Comparison of ENCODE assay signal across 29 cellular contexts in genomic region chr5:113170707-113171106, GRCh38.
DNase-seq lines count a peak whose midpoint lies in the region; ATAC-seq and TF ChIP-seq lines count a peak whose summit lies in the region.
"Had no signal": no experiment of that assay in that cellular context is flagged by ENCODE, and none has a peak within 500 bp of the region (broad histone marks: within the 10 kb centered on the region; RNA-seq: fewer than 3 reads in every experiment).

No MANE protein-coding gene starts in this region.

- DNase-seq in BE2C (peak; percentile 34), DMS 273 treated with DMSO at 0.1 percent for 48 hours (lab: John Stamatoyannopoulos, UW) (peak; percentile 94), NCI-H69 (lab: John Stamatoyannopoulos, UW) (peak; percentile 95), inferior parietal cortex (ENCODE audit: extremely low spot score) (peak; percentile 18), T-helper 9 cell (no peak)
- no peak for DNase-seq in stimulated activated CD4-positive, alpha-beta T cell treated with anti-CD3 and anti-CD28 coated beads, Interleukin-4, amount 100 ng/mL, for 1 hour
- DNase-seq: activated CD4-positive, alpha-beta T cell treated with anti-CD3 and anti-CD28 coated beads, Interleukin-2, amount 50 U/mL, for 48 hours; activated CD4-positive, CD25-positive, alpha-beta regulatory T cell treated with anti-CD3 and anti-CD28 coated beads, Interleukin-2, amount 50 U/mL, for 72 hours; activated naive CD4-positive, alpha-beta T cell; activated naive CD8-positive, alpha-beta T cell treated with anti-CD3 and anti-CD28 coated beads, Interleukin-2, amount 50 U/mL, for 24 hours; activated T-cell treated with anti-CD3 and anti-CD28 coated beads, Interleukin-2, amount 50 U/mL, for 72 hours; C1 segment of cervical spinal cord; Caco-2; caudate nucleus; effector CD8-positive, alpha-beta T cell; MM.1S; mucosa of descending colon; natural killer cell; NCI-H1417 treated with DMSO at 0.1 percent for 48 hours; NCI-H510A; nucleus accumbens; PC-9; stimulated activated CD4-positive, alpha-beta T cell treated with anti-CD3 and anti-CD28 coated beads, Interleukin-15, amount 100 ng/mL, for 24 hours; T-helper 2 cell; trophoblast cell had no signal

- TF ChIP-seq CTCF in BE2C (IDR thresholded peaks at IDR 0.05; ENCODE audit: low read depth, low read length), result no peak

- peaks cover 8% of the 10 kb centered on the region for H3K36me3 ChIP-seq in BE2C

- ATAC-seq in HG03342 (IDR thresholded peaks at IDR 0.05; ENCODE audit: unreplicated experiment), result no peak
- ATAC-seq: activated naive CD8-positive, alpha-beta T cell treated with anti-CD3 and anti-CD28 coated beads, Interleukin-2, amount 50 U/mL, for 24 hours; activated T-cell treated with anti-CD3 and anti-CD28 coated beads, Interleukin-2, amount 50 U/mL, for 72 hours; mucosa of descending colon; natural killer cell; stimulated activated memory B cell treated with anti-CD40 and anti-IgM and Interleukin-4, amounts not matched to agents 10 μg/mL and 1 μg/mL and 100 μg/mL, for 72 hours had no signal

- no peaks in the 10 kb centered on the region for H3K9me3 ChIP-seq in BE2C
- H3K9me3 ChIP-seq: Caco-2, mucosa of descending colon had no signal

- H3K4me1 ChIP-seq in BE2C, result peaks cover 40% of the 10 kb centered on the region
- H3K4me1 ChIP-seq: Caco-2 had no signal

- H3K27me3 ChIP-seq in BE2C, result no peaks in the 10 kb centered on the region

- H3K4me3 ChIP-seq in BE2C (ENCODE audit: low read depth, low read length), result no peak overlapping the region
- H3K4me3 ChIP-seq: coronary artery, lung, mucosa of descending colon, PC-9 had no signal

Comparison
In these comparisons a context has a peak if more than half of its experiments do, and no peak if none do; other contexts are left out.
1. DNase-seq: peak in BE2C (single experiment), DMS 273 treated with DMSO at 0.1 percent for 48 hours (single experiment), NCI-H69 (single experiment) and inferior parietal cortex (single experiment); none in stimulated activated CD4-positive, alpha-beta T cell treated with anti-CD3 and anti-CD28 coated beads, Interleukin-4, amount 100 ng/mL, for 1 hour (single experiment) and T-helper 9 cell (single experiment).